ENCODE assay signal across 9 cellular contexts in the genomic region with DNA sequence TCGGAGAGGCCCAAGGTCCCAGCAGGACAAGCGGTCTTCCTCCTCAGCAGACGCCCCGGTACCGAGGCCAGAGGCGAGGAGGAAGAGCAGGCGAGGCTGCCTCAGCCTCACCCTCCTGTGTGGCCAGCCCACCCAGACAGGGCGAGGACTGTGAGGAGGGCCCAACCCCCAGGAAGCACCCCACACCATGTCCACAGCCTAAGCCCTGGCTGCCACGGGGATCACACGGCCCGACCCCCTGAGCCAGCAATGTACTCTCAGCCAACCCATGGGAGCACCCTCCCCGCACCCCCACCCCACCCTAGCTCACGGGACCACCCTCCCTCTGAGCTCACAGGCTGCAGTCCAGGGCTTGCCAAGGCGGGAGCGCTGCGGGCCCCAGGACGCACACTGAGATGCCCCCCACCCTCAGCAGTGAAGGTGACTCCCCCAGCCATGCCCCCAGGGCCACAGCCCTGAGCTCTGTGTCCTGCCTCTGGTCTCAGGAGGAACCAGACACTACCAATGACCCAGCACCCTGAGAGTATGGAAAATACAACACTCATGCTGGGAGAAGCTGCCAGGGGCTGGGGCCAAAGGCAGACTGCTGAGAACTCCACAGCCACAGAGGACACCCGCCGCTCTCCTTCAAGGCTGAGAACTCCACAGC.
"Had no signal": no experiment of that assay in that cellular context is flagged by ENCODE, and none has a peak within 500 bp of the region (broad histone marks: within the 10 kb centered on the region; RNA-seq: fewer than 3 reads in every experiment).

No MANE protein-coding gene starts in this region.

- H3K9me3 ChIP-seq: colonic mucosa had no signal

- H2AFZ ChIP-seq: neural progenitor cell, parathyroid adenoma had no signal

- H3K9ac ChIP-seq: neural progenitor cell, parathyroid adenoma had no signal

- H3K9me3 Mint-ChIP-seq: memory B cell, neural progenitor cell, T-cell had no signal

- DNase-seq: colonic mucosa, islet precursor cell, T1000, trophoblast cell had no signal

- H3K27me3 Mint-ChIP-seq: memory B cell, T-cell had no signal

- H3K4me1 ChIP-seq: colonic mucosa, neural progenitor cell, parathyroid adenoma had no signal

- H3K27ac ChIP-seq: colonic mucosa, neural progenitor cell, parathyroid adenoma had no signal

- H3K4me2 ChIP-seq: neural progenitor cell had no signal

- H3K4me3 ChIP-seq: colonic mucosa, neural progenitor cell had no signal

- H3K36me3 ChIP-seq: colonic mucosa, neural progenitor cell had no signal

- H3K27me3 ChIP-seq: colonic mucosa, neural progenitor cell had no signal

- H3K4me3 Mint-ChIP-seq: neural progenitor cell had no signal

- ATAC-seq: left lobe of liver had no signal
